Comparison of ENCODE assay signal across 28 cellular contexts in the genomic region with DNA sequence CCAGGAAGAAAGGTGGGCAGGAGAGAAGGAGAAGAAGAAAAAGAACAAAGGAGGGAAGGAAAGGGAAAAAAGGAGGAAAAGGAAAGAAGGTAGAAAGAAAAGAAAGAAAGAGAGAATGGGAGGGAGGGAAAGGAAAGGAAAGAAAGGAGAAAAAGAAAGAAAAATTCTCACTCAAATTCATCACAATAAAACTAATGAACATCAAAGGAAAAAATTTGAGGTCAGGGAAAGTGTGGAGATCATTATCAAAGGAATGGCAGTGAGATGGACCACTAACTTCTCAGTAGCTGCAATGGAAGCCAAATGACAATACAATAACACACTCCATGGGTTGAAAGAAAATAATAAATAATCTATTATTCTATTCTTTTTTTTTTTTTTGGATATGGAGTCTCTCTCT.
"Had no signal": no experiment of that assay in that cellular context is flagged by ENCODE, and none has a peak within 500 bp of the region (broad histone marks: within the 10 kb centered on the region; RNA-seq: fewer than 3 reads in every experiment).

No MANE protein-coding gene starts in this region.

- H3K4me3 Mint-ChIP-seq: natural killer cell; nephron; neural progenitor cell; stimulated activated effector memory CD8-positive, alpha-beta T cell treated with anti-CD3 and anti-CD28 coated beads, Interleukin-12 subunit alpha, Interleukin-12 subunit beta, amount 100 ng/mL, for 72 hours; stimulated activated naive B cell treated with anti-CD40 and anti-IgM and Interleukin-4, amounts not matched to agents 10 μg/mL and 1 μg/mL and 100 μg/mL, for 72 hours; stimulated activated naive CD8-positive, alpha-beta T cell treated with anti-CD3 and anti-CD28 coated beads, Interleukin-15, Interleukin-2, amounts not matched to agents 100 ng/mL and 50 ng/mL, for 24 hours; type B pancreatic cell had no signal

- H3K9me3 ChIP-seq: ovary, psoas muscle, right lobe of liver, sigmoid colon, stomach, thoracic aorta, thyroid gland, transverse colon, upper lobe of right lung, uterus had no signal

- H3K27ac ChIP-seq: neural progenitor cell, ovary, parathyroid adenoma, psoas muscle, right lobe of liver, sigmoid colon, stomach, thoracic aorta, thyroid gland, transverse colon, upper lobe of right lung, uterus had no signal

- H3K36me3 ChIP-seq: neural progenitor cell, ovary, right lobe of liver, sigmoid colon, stomach, thoracic aorta, thyroid gland, transverse colon, uterus had no signal

- H3K4me1 ChIP-seq: neural progenitor cell, parathyroid adenoma, psoas muscle, right lobe of liver, sigmoid colon, thyroid gland, transverse colon, upper lobe of right lung, uterus had no signal

- H3K27ac Mint-ChIP-seq: natural killer cell; nephron; neural progenitor cell; stimulated activated effector memory CD8-positive, alpha-beta T cell treated with anti-CD3 and anti-CD28 coated beads, Interleukin-12 subunit alpha, Interleukin-12 subunit beta, amount 100 ng/mL, for 72 hours; stimulated activated naive B cell treated with anti-CD40 and anti-IgM and Interleukin-4, amounts not matched to agents 10 μg/mL and 1 μg/mL and 100 μg/mL, for 72 hours; stimulated activated naive CD8-positive, alpha-beta T cell treated with anti-CD3 and anti-CD28 coated beads, Interleukin-15, Interleukin-2, amounts not matched to agents 100 ng/mL and 50 ng/mL, for 24 hours; type B pancreatic cell had no signal

- H3K27me3 ChIP-seq: neural progenitor cell, ovary, right lobe of liver, sigmoid colon, stomach, thyroid gland, transverse colon, upper lobe of right lung, uterus had no signal

- DNase-seq: natural killer cell; occipital lobe; ovary; posterior cingulate gyrus; psoas muscle; right cardiac atrium; right lobe of liver; sigmoid colon; small intestine; stimulated activated CD4-positive, alpha-beta T cell treated with anti-CD3 and anti-CD28 coated beads, Interleukin-15, amount 100 ng/mL, for 24 hours; stimulated activated CD4-positive, alpha-beta T cell treated with anti-CD3 and anti-CD28 coated beads, Interleukin-2, amount 100 ng/mL, for 24 hours; stimulated activated CD4-positive, alpha-beta T cell treated with anti-CD3 and anti-CD28 coated beads, Interleukin-2, amount 100 ng/mL, for 48 hours; stimulated activated CD4-positive, alpha-beta T cell treated with anti-CD3 and anti-CD28 coated beads, Interleukin-4, amount 100 ng/mL, for 24 hours; stimulated activated naive B cell treated with anti-CD40 and anti-IgM and Interleukin-4, amounts not matched to agents 10 μg/mL and 1 μg/mL and 100 μg/mL, for 72 hours; stimulated activated naive CD4-positive, alpha-beta T cell treated with Interleukin-2 at 50 U/mL for 16 hours; stomach; thyroid gland; transverse colon; upper lobe of right lung; uterus had no signal

- H3K4me1 Mint-ChIP-seq: nephron, neural progenitor cell had no signal

- ATAC-seq: natural killer cell; psoas muscle; right cardiac atrium; right lobe of liver; stimulated activated effector memory CD8-positive, alpha-beta T cell treated with anti-CD3 and anti-CD28 coated beads, Interleukin-12 subunit alpha, Interleukin-12 subunit beta, amount 100 ng/mL, for 72 hours; stimulated activated naive B cell treated with anti-CD40 and anti-IgM and Interleukin-4, amounts not matched to agents 10 μg/mL and 1 μg/mL and 100 μg/mL, for 72 hours; upper lobe of right lung had no signal

- H3K36me3 Mint-ChIP-seq: natural killer cell; neural progenitor cell; stimulated activated effector memory CD8-positive, alpha-beta T cell treated with anti-CD3 and anti-CD28 coated beads, Interleukin-12 subunit alpha, Interleukin-12 subunit beta, amount 100 ng/mL, for 72 hours; type B pancreatic cell had no signal

- H3K27me3 Mint-ChIP-seq: progenitor cell of endocrine pancreas; stimulated activated naive B cell treated with anti-CD40 and anti-IgM and Interleukin-4, amounts not matched to agents 10 μg/mL and 1 μg/mL and 100 μg/mL, for 72 hours; stimulated activated naive CD8-positive, alpha-beta T cell treated with anti-CD3 and anti-CD28 coated beads, Interleukin-15, Interleukin-2, amounts not matched to agents 100 ng/mL and 50 ng/mL, for 24 hours; type B pancreatic cell had no signal

- H3K9me3 Mint-ChIP-seq: stimulated activated naive B cell treated with anti-CD40 and anti-IgM and Interleukin-4, amounts not matched to agents 10 μg/mL and 1 μg/mL and 100 μg/mL, for 72 hours had no signal

- H3K4me3 ChIP-seq: neural progenitor cell, ovary, psoas muscle, right lobe of liver, sigmoid colon, stomach, thoracic aorta, thyroid gland, transverse colon, upper lobe of right lung, uterus had no signal
